24 cellular contexts compared by ENCODE assay signal in the genomic region with DNA sequence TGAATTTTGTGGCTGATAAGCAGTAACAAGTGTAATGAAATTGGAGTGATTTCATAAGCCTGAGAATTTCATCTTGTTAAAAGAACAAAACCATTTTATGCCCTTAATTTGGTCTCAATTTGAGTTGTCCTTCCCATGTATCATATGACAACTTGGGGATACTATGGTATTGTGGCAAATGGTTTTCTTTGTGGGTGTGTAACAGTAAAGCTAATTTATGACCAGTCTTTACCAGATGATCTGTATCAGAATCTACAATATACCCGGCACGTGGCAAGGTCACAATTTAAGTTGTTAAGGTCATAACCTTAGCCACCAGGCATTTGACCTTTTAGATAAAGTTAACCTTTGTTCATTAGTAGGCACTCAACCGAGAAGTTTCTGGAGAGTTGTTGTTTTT. TPM values are rescaled to one million over a fixed set of nuclear protein-coding genes. Genes with fewer than 3 reads are reported as not detected.
DNase-seq lines count a peak whose midpoint lies in the region; ATAC-seq and TF ChIP-seq lines count a peak whose summit lies in the region.
"Had no signal": no experiment of that assay in that cellular context is flagged by ENCODE, and none has a peak within 500 bp of the region (broad histone marks: within the 10 kb centered on the region; RNA-seq: fewer than 3 reads in every experiment).

No MANE protein-coding gene starts in this region.

- H3K36me3 ChIP-seq in heart right ventricle (peaks cover 0 to 19% (median 11%) of the 10 kb centered on the region in 9 donors), tibial artery (peaks cover 8 to 11% (median 11%) of the 10 kb centered on the region in 3 donors)

- H3K36me3 Mint-ChIP-seq in nephron progenitor cell (ENCODE audit: low read depth): no peaks in the 10 kb centered on the region

- intact Hi-C loops in heart right ventricle (cut with DNase I): loop anchor here in 1 of 10 donors (5.0 kb wide), 1 partner anchor 91 kb away; no protein-coding TSS in a partner anchor
- intact Hi-C loops in cardiac septum (cut with DNase I): no loop called here
- intact Hi-C loops in dorsolateral prefrontal cortex (cut with DNase I): no loop called here
- intact Hi-C loops in tibial artery (cut with DNase I; ENCODE audit: low total_unique reads): no loop called here

- peaks cover 77% of the 10 kb centered on the region for H3K27me3 Mint-ChIP-seq in nephron progenitor cell (ENCODE audit: low read depth, poor library complexity)
- H3K27me3 Mint-ChIP-seq: activated naive CD4-positive, alpha-beta T cell treated with anti-CD3 and anti-CD28 coated beads, Interleukin-2, amount 50 U/mL, for 24 hours had no signal

- H3K9me3 Mint-ChIP-seq in nephron progenitor cell: no peaks in the 10 kb centered on the region
- H3K9me3 Mint-ChIP-seq: activated naive CD4-positive, alpha-beta T cell treated with anti-CD3 and anti-CD28 coated beads, Interleukin-2, amount 50 U/mL, for 24 hours; natural killer cell; stimulated activated naive B cell treated with anti-CD40 and anti-IgM and Interleukin-4, amounts not matched to agents 10 μg/mL and 1 μg/mL and 100 μg/mL, for 72 hours had no signal

- H3K27me3 ChIP-seq in heart right ventricle (no peaks in the 10 kb centered on the region), dorsolateral prefrontal cortex (no peaks in the 10 kb centered on the region), tibial artery (no peaks in the 10 kb centered on the region)
- H3K27me3 ChIP-seq: upper lobe of left lung had no signal

- no peak for ATAC-seq in heart right ventricle
- no peak for ATAC-seq in HG03095 (IDR thresholded peaks at IDR 0.05; ENCODE audit: unreplicated experiment)
- ATAC-seq: natural killer cell had no signal

- peak overlapping the region in 9 of 10 donors; percentile 19 to 99 (median 65) for H3K27ac ChIP-seq in heart right ventricle
- H3K27ac ChIP-seq in dorsolateral prefrontal cortex: peak overlapping the region; percentile 24 to 99 (median 97)
- peak overlapping the region; percentile 99 for H3K27ac ChIP-seq in tibial artery
- H3K27ac ChIP-seq: KMS-11, parathyroid adenoma had no signal

- H3K27ac Mint-ChIP-seq in nephron progenitor cell: no peak overlapping the region
- H3K27ac Mint-ChIP-seq: activated naive CD4-positive, alpha-beta T cell treated with anti-CD3 and anti-CD28 coated beads, Interleukin-2, amount 50 U/mL, for 24 hours; natural killer cell; stimulated activated naive B cell treated with anti-CD40 and anti-IgM and Interleukin-4, amounts not matched to agents 10 μg/mL and 1 μg/mL and 100 μg/mL, for 72 hours had no signal

- H3K4me1 ChIP-seq in heart right ventricle (peaks cover 17 to 100% (median 85%) of the 10 kb centered on the region in 9 donors), tibial artery (peaks cover 0 to 99% (median 45%) of the 10 kb centered on the region in 4 donors)
- H3K4me1 ChIP-seq: parathyroid adenoma had no signal

- H3K4me1 Mint-ChIP-seq in nephron progenitor cell: peaks cover 14% of the 10 kb centered on the region
- H3K4me1 Mint-ChIP-seq: activated naive CD4-positive, alpha-beta T cell treated with anti-CD3 and anti-CD28 coated beads, Interleukin-2, amount 50 U/mL, for 24 hours; natural killer cell; stimulated activated naive B cell treated with anti-CD40 and anti-IgM and Interleukin-4, amounts not matched to agents 10 μg/mL and 1 μg/mL and 100 μg/mL, for 72 hours had no signal

- H3K4me3 ChIP-seq in heart right ventricle: peak overlapping the region in 3 of 10 donors; percentile 6 to 22 (median 14)
- peak overlapping the region in 49 of 59 donors; percentile 20 to 97 (median 57) for H3K4me3 ChIP-seq in dorsolateral prefrontal cortex
- peak overlapping the region in 1 of 2 donors; percentile 8 for H3K4me3 ChIP-seq in tibial artery
- H3K4me3 ChIP-seq: HAP-1, skin epidermis, upper lobe of left lung had no signal

- no peaks in the 10 kb centered on the region for H3K9me3 ChIP-seq in heart right ventricle
- no peaks in the 10 kb centered on the region for H3K9me3 ChIP-seq in tibial artery
- H3K9me3 ChIP-seq: HAP-1, upper lobe of left lung had no signal

- WGBS in heart right ventricle, 2 donors: 15 to 25% methylated on average over 3 of the region's 3 CpGs

- H3K4me3 Mint-ChIP-seq in nephron progenitor cell: no peak overlapping the region
- H3K4me3 Mint-ChIP-seq: activated naive CD4-positive, alpha-beta T cell treated with anti-CD3 and anti-CD28 coated beads, Interleukin-2, amount 50 U/mL, for 24 hours; natural killer cell; stimulated activated naive B cell treated with anti-CD40 and anti-IgM and Interleukin-4, amounts not matched to agents 10 μg/mL and 1 μg/mL and 100 μg/mL, for 72 hours had no signal

- DNase-seq in heart right ventricle (no peak), cardiac septum (ENCODE audit: low spot score) (no peak), dorsolateral prefrontal cortex (no peak), nephron progenitor cell (peak; percentile 13), tibial artery (no peak), H4 (ENCODE audit: low spot score) (no peak), EL (no peak)
- DNase-seq: activated CD4-positive, alpha-beta T cell treated with anti-CD3 and anti-CD28 coated beads for 48 hours; aorta; GF-D8; midbrain; natural killer cell; NCI-H1694; NCI-H774; stimulated activated CD4-positive, alpha-beta T cell treated with anti-CD3 and anti-CD28 coated beads, Interleukin-2, amount 100 ng/mL, for 24 hours; stimulated activated naive B cell treated with anti-CD40 and anti-IgM and Interleukin-4, amounts not matched to agents 10 μg/mL and 1 μg/mL and 100 μg/mL, for 72 hours; T-helper 1 cell; upper lobe of left lung had no signal

- TF ChIP-seq CTCF in heart right ventricle (IDR thresholded peaks at IDR 0.05) (no peak), dorsolateral prefrontal cortex (IDR thresholded peaks at IDR 0.05 in 54 of 56, conservative IDR thresholded peaks at IDR 0.05 in 2 of 56; ENCODE audit: low read depth in 1 of 56, partially characterized antibody in 56 of 56) (no peak), nephron progenitor cell (IDR thresholded peaks at IDR 0.05) (no peak), tibial artery (IDR thresholded peaks at IDR 0.05) (no peak)

RNA-seq across cellular contexts. Expression of a gene that starts 9.1 kb away (rescaled TPM):
- total RNA-seq in heart right ventricle: 100 to 1,000 TPM in 4 of 10 donors, 10 to 100 TPM in 6; 82.4 to 117 (median 97.5) TPM
- 10 to 100 TPM; 11.2 to 24.9 TPM for polyA plus RNA-seq in heart right ventricle
- total RNA-seq in cardiac septum: 78.6 TPM
- total RNA-seq in dorsolateral prefrontal cortex: 100 to 1,000 TPM in 40 of 120 experiments, 10 to 100 TPM in 80; 63.0 to 203 (median 91.8) TPM
- total RNA-seq in H4 (2014; rRNA removed; shearing (Covaris generic)): 3.9 and 7.4 TPM in 2 replicates
